1 cellular context compared by ENCODE assay signal in the genomic region with DNA sequence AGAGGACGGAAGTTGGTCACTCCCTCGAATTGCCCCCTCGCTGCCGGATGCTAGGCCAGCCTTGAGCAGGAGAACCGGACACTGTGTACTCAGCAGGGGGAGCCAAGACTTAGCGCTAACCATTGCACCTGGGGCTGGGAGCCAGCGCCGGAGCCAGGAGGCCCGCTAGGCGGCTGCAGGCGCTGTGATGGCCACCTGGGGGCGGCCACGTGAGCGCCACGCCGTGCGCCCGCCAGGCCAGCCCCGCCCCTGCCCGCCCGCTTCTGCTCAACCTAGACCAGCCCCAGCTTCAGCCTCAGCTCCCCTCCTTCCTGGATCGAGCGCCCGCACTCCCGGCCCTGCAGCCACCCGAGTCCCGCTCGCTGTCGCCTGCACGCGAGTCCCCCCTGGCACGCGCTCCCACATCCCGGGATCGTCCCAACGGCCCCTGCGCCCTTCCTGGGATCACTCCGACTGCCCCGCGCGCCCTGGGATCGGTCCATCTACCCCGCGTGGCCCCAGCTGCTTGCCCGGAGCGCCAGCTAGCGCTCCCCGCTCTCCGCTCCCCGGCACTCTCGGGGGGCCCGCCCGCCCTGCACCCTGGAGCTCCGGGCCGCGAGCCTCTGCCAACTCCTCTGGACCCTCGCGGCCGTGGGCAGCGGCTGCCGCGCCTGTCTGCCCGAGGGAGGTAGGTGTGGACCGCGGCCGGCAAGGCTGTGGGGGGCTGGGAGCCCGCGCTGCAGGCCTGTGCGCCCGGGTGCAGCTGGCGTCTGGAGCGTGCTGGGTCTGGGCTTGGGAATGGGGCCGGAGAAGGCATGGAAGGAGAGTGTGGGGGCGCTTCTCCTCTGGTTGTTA.
TF ChIP-seq lines count a peak whose summit lies in the region.

EEF2K (plus strand) TSS at position 266 of the 834 bp plus-strand sequence. CDS start 19,452 bp downstream, outside the sequence.

TF ChIP-seq in K562, 482 proteins besides CTCF, POLR2A, EP300 and RAD21 (continued from another document):
- TF ChIP-seq POLR2G (IDR thresholded peaks at IDR 0.05; ENCODE audit: low read depth, low read length) (peak; percentile 84), ZNF583 (CRISPR knock-in tag; IDR thresholded peaks at IDR 0.05) (peak; percentile 80; the same call in 1 of the 2 replicates), HMG20A (CRISPR knock-in tag; conservative IDR thresholded peaks at IDR 0.05) (no peak), HDAC8 (tag; IDR thresholded peaks at IDR 0.05) (0 out of 2 replicates have a peak, but pooled peaks have one; percentile 51), NKRF (IDR thresholded peaks at IDR 0.05; ENCODE audit: borderline replicate concordance) (peak; percentile 72), CBFA2T3 (IDR thresholded peaks at IDR 0.05) (peak; percentile 22; the same call in 1 of the 2 replicates), XRCC3 (IDR thresholded peaks at IDR 0.05) (no peak), NONO (IDR thresholded peaks at IDR 0.05; ENCODE audit: low read depth in 2 of 2, low read length in 1 of 2) (peak in 1 of 2 experiments; percentile 91; a peak in 3 of 4 replicates), ZNF347 (CRISPR knock-in tag; IDR thresholded peaks at IDR 0.05; ENCODE audit: low read depth) (no peak), ZNF174 (CRISPR knock-in tag; IDR thresholded peaks at IDR 0.05) (no peak), MTA3 (IDR thresholded peaks at IDR 0.05; ENCODE audit: borderline replicate concordance) (0 out of 2 replicates have a peak, but pooled peaks have one; percentile 86), TGIF2 (CRISPR knock-in tag; IDR thresholded peaks at IDR 0.05) (peak; percentile 74), PKNOX1 (IDR thresholded peaks at IDR 0.05) (no peak), CHD1 (IDR thresholded peaks at IDR 0.05; ENCODE audit: low read length) (no peak), SNRNP70 (optimal IDR thresholded peaks at IDR 0.05; ENCODE audit: low read depth, low read length) (no peak), HNRNPL (IDR thresholded peaks at IDR 0.05; ENCODE audit: low read depth, low read length) (peak; percentile 60; the same call in 1 of the 2 replicates), HNRNPH1 (optimal IDR thresholded peaks at IDR 0.05; ENCODE audit: low read depth, low read length) (no peak), ZSCAN29 (IDR thresholded peaks at IDR 0.05) (no peak), FOXA3 (CRISPR knock-in tag; conservative IDR thresholded peaks at IDR 0.05 in 1 of 2, IDR thresholded peaks at IDR 0.05 in 1 of 2) (peak; percentile 69 to 93), ZNF324 (CRISPR knock-in tag; IDR thresholded peaks at IDR 0.05) (no peak), ATF7 (IDR thresholded peaks at IDR 0.05) (peak; percentile 86)
- TF ChIP-seq, protein P1, sequence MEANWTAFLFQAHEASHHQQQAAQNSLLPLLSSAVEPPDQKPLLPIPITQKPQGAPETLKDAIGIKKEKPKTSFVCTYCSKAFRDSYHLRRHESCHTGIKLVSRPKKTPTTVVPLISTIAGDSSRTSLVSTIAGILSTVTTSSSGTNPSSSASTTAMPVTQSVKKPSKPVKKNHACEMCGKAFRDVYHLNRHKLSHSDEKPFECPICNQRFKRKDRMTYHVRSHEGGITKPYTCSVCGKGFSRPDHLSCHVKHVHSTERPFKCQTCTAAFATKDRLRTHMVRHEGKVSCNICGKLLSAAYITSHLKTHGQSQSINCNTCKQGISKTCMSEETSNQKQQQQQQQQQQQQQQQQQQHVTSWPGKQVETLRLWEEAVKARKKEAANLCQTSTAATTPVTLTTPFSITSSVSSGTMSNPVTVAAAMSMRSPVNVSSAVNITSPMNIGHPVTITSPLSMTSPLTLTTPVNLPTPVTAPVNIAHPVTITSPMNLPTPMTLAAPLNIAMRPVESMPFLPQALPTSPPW (CRISPR knock-in tag; IDR thresholded peaks at IDR 0.05): peak; percentile 91
- TF ChIP-seq, protein P2, sequence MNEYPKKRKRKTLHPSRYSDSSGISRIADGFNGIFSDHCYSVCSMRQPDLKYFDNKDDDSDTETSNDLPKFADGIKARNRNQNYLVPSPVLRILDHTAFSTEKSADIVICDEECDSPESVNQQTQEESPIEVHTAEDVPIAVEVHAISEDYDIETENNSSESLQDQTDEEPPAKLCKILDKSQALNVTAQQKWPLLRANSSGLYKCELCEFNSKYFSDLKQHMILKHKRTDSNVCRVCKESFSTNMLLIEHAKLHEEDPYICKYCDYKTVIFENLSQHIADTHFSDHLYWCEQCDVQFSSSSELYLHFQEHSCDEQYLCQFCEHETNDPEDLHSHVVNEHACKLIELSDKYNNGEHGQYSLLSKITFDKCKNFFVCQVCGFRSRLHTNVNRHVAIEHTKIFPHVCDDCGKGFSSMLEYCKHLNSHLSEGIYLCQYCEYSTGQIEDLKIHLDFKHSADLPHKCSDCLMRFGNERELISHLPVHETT (CRISPR knock-in tag; conservative IDR thresholded peaks at IDR 0.05 in 1 of 2, IDR thresholded peaks at IDR 0.05 in 1 of 2): peak in 1 of 2 experiments; percentile 84; a peak in 2 of 4 replicates
- TF ChIP-seq, protein P3, sequence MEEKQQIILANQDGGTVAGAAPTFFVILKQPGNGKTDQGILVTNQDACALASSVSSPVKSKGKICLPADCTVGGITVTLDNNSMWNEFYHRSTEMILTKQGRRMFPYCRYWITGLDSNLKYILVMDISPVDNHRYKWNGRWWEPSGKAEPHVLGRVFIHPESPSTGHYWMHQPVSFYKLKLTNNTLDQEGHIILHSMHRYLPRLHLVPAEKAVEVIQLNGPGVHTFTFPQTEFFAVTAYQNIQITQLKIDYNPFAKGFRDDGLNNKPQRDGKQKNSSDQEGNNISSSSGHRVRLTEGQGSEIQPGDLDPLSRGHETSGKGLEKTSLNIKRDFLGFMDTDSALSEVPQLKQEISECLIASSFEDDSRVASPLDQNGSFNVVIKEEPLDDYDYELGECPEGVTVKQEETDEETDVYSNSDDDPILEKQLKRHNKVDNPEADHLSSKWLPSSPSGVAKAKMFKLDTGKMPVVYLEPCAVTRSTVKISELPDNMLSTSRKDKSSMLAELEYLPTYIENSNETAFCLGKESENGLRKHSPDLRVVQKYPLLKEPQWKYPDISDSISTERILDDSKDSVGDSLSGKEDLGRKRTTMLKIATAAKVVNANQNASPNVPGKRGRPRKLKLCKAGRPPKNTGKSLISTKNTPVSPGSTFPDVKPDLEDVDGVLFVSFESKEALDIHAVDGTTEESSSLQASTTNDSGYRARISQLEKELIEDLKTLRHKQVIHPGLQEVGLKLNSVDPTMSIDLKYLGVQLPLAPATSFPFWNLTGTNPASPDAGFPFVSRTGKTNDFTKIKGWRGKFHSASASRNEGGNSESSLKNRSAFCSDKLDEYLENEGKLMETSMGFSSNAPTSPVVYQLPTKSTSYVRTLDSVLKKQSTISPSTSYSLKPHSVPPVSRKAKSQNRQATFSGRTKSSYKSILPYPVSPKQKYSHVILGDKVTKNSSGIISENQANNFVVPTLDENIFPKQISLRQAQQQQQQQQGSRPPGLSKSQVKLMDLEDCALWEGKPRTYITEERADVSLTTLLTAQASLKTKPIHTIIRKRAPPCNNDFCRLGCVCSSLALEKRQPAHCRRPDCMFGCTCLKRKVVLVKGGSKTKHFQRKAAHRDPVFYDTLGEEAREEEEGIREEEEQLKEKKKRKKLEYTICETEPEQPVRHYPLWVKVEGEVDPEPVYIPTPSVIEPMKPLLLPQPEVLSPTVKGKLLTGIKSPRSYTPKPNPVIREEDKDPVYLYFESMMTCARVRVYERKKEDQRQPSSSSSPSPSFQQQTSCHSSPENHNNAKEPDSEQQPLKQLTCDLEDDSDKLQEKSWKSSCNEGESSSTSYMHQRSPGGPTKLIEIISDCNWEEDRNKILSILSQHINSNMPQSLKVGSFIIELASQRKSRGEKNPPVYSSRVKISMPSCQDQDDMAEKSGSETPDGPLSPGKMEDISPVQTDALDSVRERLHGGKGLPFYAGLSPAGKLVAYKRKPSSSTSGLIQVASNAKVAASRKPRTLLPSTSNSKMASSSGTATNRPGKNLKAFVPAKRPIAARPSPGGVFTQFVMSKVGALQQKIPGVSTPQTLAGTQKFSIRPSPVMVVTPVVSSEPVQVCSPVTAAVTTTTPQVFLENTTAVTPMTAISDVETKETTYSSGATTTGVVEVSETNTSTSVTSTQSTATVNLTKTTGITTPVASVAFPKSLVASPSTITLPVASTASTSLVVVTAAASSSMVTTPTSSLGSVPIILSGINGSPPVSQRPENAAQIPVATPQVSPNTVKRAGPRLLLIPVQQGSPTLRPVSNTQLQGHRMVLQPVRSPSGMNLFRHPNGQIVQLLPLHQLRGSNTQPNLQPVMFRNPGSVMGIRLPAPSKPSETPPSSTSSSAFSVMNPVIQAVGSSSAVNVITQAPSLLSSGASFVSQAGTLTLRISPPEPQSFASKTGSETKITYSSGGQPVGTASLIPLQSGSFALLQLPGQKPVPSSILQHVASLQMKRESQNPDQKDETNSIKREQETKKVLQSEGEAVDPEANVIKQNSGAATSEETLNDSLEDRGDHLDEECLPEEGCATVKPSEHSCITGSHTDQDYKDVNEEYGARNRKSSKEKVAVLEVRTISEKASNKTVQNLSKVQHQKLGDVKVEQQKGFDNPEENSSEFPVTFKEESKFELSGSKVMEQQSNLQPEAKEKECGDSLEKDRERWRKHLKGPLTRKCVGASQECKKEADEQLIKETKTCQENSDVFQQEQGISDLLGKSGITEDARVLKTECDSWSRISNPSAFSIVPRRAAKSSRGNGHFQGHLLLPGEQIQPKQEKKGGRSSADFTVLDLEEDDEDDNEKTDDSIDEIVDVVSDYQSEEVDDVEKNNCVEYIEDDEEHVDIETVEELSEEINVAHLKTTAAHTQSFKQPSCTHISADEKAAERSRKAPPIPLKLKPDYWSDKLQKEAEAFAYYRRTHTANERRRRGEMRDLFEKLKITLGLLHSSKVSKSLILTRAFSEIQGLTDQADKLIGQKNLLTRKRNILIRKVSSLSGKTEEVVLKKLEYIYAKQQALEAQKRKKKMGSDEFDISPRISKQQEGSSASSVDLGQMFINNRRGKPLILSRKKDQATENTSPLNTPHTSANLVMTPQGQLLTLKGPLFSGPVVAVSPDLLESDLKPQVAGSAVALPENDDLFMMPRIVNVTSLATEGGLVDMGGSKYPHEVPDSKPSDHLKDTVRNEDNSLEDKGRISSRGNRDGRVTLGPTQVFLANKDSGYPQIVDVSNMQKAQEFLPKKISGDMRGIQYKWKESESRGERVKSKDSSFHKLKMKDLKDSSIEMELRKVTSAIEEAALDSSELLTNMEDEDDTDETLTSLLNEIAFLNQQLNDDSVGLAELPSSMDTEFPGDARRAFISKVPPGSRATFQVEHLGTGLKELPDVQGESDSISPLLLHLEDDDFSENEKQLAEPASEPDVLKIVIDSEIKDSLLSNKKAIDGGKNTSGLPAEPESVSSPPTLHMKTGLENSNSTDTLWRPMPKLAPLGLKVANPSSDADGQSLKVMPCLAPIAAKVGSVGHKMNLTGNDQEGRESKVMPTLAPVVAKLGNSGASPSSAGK (IDR thresholded peaks at IDR 0.05): peak; percentile 94
- TF ChIP-seq, protein P4, sequence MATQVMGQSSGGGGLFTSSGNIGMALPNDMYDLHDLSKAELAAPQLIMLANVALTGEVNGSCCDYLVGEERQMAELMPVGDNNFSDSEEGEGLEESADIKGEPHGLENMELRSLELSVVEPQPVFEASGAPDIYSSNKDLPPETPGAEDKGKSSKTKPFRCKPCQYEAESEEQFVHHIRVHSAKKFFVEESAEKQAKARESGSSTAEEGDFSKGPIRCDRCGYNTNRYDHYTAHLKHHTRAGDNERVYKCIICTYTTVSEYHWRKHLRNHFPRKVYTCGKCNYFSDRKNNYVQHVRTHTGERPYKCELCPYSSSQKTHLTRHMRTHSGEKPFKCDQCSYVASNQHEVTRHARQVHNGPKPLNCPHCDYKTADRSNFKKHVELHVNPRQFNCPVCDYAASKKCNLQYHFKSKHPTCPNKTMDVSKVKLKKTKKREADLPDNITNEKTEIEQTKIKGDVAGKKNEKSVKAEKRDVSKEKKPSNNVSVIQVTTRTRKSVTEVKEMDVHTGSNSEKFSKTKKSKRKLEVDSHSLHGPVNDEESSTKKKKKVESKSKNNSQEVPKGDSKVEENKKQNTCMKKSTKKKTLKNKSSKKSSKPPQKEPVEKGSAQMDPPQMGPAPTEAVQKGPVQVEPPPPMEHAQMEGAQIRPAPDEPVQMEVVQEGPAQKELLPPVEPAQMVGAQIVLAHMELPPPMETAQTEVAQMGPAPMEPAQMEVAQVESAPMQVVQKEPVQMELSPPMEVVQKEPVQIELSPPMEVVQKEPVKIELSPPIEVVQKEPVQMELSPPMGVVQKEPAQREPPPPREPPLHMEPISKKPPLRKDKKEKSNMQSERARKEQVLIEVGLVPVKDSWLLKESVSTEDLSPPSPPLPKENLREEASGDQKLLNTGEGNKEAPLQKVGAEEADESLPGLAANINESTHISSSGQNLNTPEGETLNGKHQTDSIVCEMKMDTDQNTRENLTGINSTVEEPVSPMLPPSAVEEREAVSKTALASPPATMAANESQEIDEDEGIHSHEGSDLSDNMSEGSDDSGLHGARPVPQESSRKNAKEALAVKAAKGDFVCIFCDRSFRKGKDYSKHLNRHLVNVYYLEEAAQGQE (CRISPR knock-in tag; IDR thresholded peaks at IDR 0.05; ENCODE audit: low read depth): no peak
- TF ChIP-seq, protein P5, sequence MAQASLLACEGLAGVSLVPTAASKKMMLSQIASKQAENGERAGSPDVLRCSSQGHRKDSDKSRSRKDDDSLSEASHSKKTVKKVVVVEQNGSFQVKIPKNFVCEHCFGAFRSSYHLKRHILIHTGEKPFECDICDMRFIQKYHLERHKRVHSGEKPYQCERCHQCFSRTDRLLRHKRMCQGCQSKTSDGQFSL (CRISPR knock-in tag; IDR thresholded peaks at IDR 0.05): peak; percentile 47; the same call in 1 of the 2 replicates
- TF ChIP-seq, protein P5 (tag; IDR thresholded peaks at IDR 0.05): no peak
